In the genomic region with DNA sequence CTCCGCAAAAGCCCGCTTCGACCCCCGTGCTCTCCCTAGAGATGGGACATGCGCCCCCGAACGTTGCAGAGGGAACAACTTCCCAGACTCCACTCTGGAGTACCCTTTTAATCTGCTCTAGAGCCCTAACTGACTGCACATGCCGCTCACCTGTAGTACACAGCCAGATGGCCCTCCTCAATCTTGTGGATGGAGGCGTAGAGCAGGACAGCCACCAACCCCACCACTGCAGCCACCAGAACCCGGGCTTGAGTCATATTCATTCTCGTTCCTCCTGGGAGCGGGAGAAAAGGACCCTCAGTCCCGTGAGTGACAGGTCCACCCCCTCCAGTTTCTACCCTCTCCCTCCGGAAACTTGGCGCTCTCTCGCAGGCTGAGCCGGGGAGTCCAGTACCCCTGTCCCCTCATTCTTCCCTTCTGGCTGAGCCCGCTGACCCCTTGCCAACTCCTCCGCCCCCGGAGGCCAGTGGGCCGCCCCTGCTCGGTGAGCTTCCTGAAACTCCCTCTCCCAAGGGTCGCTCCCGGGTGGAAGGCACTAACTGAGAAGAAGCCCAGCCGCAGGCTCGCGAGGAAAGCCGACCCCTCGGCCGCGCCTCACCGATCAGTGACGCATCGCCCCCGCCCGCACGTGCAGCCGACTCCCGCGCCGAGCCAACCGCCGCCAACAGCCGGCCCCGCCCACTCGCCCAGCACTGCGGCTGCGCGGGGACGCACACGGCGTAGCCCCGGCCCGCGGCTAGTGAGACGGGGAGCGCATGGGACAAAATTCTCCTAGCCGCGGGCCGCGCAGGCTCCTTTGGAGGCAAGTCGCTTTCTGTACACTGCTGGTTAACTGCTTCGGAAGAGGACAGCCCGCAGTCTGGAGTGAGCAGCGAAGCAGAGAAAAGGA, we compare ENCODE assay signal across 8 cellular contexts. TPM values are rescaled to one million over a fixed set of nuclear protein-coding genes. Genes with fewer than 3 reads are reported as not detected.
DNase-seq lines count a peak whose midpoint lies in the region; FAIRE-seq and TF ChIP-seq lines count a peak whose summit lies in the region.

A gene (minus strand): TSS at position 666 of the 889 bp plus-strand sequence. CDS start 403 bp downstream, at position 263.

- TF ChIP-seq POLR2A in H1 (IDR thresholded peaks at IDR 0.05; ENCODE audit: control extremely low read depth in 1 of 2, low read depth in 2 of 2, low read length in 2 of 2): peak in 1 of 2 experiments; percentile 70; a peak in 2 of 3 replicates

- peaks cover 0 to 4% (median 0%) of the 10 kb centered on the region in 4 experiments; a peak in 2 of 7 replicates for H3K4me1 ChIP-seq in H1 (replicated peaks in 1 of 4; ENCODE audit: control insufficient read depth in 3 of 4, insufficient read depth in 4 of 4, low read length in 3 of 4)
- H3K4me1 ChIP-seq in mesendoderm (ENCODE audit: control insufficient read depth, low read depth, low read length): peaks cover 2% of the 10 kb centered on the region

- 2% methylated on average over 58 of the region's 65 CpGs; no CpG with 5 or more reads in 1 of the 2 experiments for WGBS in H1 (ENCODE audit: extremely low coverage in 1 of 2, insufficient coverage in 1 of 2, insufficient read length in 1 of 2, insufficient replicate concordance in 2 of 2, low coverage in 1 of 2, low lambda C conversion rate in 2 of 2, missing lambda C conversion rate in 1 of 2), 2 experiments
- WGBS in mesendoderm (ENCODE audit: extremely low coverage, insufficient coverage, low lambda C conversion rate): no CpG with 5 or more reads among the region's 65 CpGs

- H4K20me1 ChIP-seq in H1 (replicated peaks in 1 of 2; ENCODE audit: control insufficient read depth in 1 of 2, insufficient read depth in 2 of 2, low read length in 2 of 2): no peaks in the 10 kb centered on the region

- no peaks in the 10 kb centered on the region for H3K9me3 ChIP-seq in H1 (ENCODE audit: insufficient read depth in 2 of 2, low read depth in 1 of 2, low read length in 1 of 2)

- CTCF ChIA-PET in H1 (lab: Charles Lee; ENCODE audit: partially characterized antibody): interaction anchor here (0.6 to 1.4 kb wide), 2 partner anchors 272 to 338 kb away, joined by 3 read pairs; no protein-coding TSS in a partner anchor

- H3K79me2 ChIP-seq in H1 (ENCODE audit: control insufficient read depth in 1 of 2, insufficient read depth in 2 of 2, low read length in 2 of 2) (peaks cover 0 to 26% of the 10 kb centered on the region in 2 experiments; a peak in 2 of 4 replicates), mesendoderm (ENCODE audit: control insufficient read depth, insufficient read depth, low read length) (peaks cover 3% of the 10 kb centered on the region)

- TF ChIP-seq CTCF in GM20000 (IDR thresholded peaks at IDR 0.05; ENCODE audit: extremely low read depth, missing control alignments) (no peak), H1 (IDR thresholded peaks at IDR 0.05; ENCODE audit: control extremely low read depth in 1 of 3, insufficient read depth in 1 of 3, low read depth in 1 of 3, low read length in 3 of 3) (no peak)

- peaks cover 12% of the 10 kb centered on the region for H3K23me2 ChIP-seq in H1 (ENCODE audit: low read depth, low read length)

- H2BK120ac ChIP-seq in H1 (replicated peaks; ENCODE audit: low read depth, low read length) (peak within 1 kb of the TSS; percentile 73), mesendoderm (ENCODE audit: low read depth, low read length) (no peak within 1 kb of the TSS)

- H3K4me3 ChIP-seq in H1 (ENCODE audit: extremely low read depth in 1 of 4, insufficient read depth in 2 of 4, low read depth in 3 of 4, low read length in 4 of 4) (peak within 1 kb of the TSS; percentile 76 to 91 (median 88)), mesendoderm (ENCODE audit: low read length) (peak within 1 kb of the TSS; percentile 91)

- H4K5ac ChIP-seq in H1 (ENCODE audit: insufficient read length, low read depth, low read length) (peak within 1 kb of the TSS; percentile 97), mesendoderm (ENCODE audit: low read length) (peak within 1 kb of the TSS; percentile 92)

- 0 out of 2 replicates have a peak within 1 kb of the TSS, but pooled peaks have one; percentile 7 for H2BK12ac ChIP-seq in H1 (ENCODE audit: low read depth, low read length)

- H2AK5ac ChIP-seq in H1 (ENCODE audit: low read depth, low read length): no peak within 1 kb of the TSS
- no peak within 1 kb of the TSS for H2AK5ac ChIP-seq in mesendoderm (ENCODE audit: low read length)

- peak within 1 kb of the TSS; percentile 62 for H2BK5ac ChIP-seq in H1 (ENCODE audit: low read depth, low read length)
- peak within 1 kb of the TSS; percentile 73 for H2BK5ac ChIP-seq in mesendoderm (ENCODE audit: low read length)

- peak within 1 kb of the TSS; percentile 65 for H3K27ac ChIP-seq in H1 (ENCODE audit: low read depth, low read length)
- H3K27ac ChIP-seq in mesendoderm (ENCODE audit: low read depth, low read length): peak within 1 kb of the TSS; percentile 68

- peak within 1 kb of the TSS; percentile 51 for H3K56ac ChIP-seq in H1 (replicated peaks; ENCODE audit: insufficient read length, low read depth, low read length)
- peak within 1 kb of the TSS; percentile 97 for H3K56ac ChIP-seq in mesendoderm (ENCODE audit: low read length)

- H3K18ac ChIP-seq in H1 (ENCODE audit: extremely low read depth, low read length) (peak within 1 kb of the TSS; percentile 92), mesendoderm (ENCODE audit: low read length) (peak within 1 kb of the TSS; percentile 33)

- H2BK15ac ChIP-seq in H1 (ENCODE audit: low read length) (no peak within 1 kb of the TSS), mesendoderm (replicated peaks; ENCODE audit: low read depth) (no peak within 1 kb of the TSS)

- H3K9ac ChIP-seq in H1 (replicated peaks in 1 of 4; ENCODE audit: extremely low read depth in 1 of 4, low read depth in 3 of 4, low read length in 3 of 4): peak within 1 kb of the TSS; percentile 73 to 91 (median 82)
- peak within 1 kb of the TSS; percentile 97 for H3K9ac ChIP-seq in mesendoderm (ENCODE audit: low read length)

- TF ChIP-seq RAD21 in H1 (IDR thresholded peaks at IDR 0.05 in 1 of 2, conservative IDR thresholded peaks at IDR 0.05 in 1 of 2; ENCODE audit: low read depth in 2 of 2, low read length in 2 of 2): no peak

- no peak within 1 kb of the TSS for H2BK20ac ChIP-seq in H1 (ENCODE audit: low read length)

- H3K4me2 ChIP-seq in H1 (ENCODE audit: insufficient read depth in 1 of 2, low read depth in 2 of 2, low read length in 2 of 2) (peak within 1 kb of the TSS; percentile 86 to 90), mesendoderm (ENCODE audit: low read length) (peak within 1 kb of the TSS; percentile 96)

- peak within 1 kb of the TSS; percentile 46 for H3K4ac ChIP-seq in H1 (replicated peaks; ENCODE audit: insufficient read length, low read depth, low read length)
- H3K4ac ChIP-seq in mesendoderm (ENCODE audit: low read depth, low read length): no peak within 1 kb of the TSS

- DNase-seq in CMK (ENCODE audit: low read depth) (peak; percentile 85), GM20000 (ENCODE audit: low spot score) (peak; percentile 94), HT1080 (ENCODE audit: low read depth) (peak; percentile 91), NOMO-1 treated with dmso at 0.1 percent for 144 hours (lab: John Stamatoyannopoulos, UW; ENCODE audit: unreplicated experiment) (peak; percentile 92), H1 (ENCODE audit: low read depth in 1 of 2, low spot score in 2 of 2) (peak; percentile 59 to 96), mesendoderm (peak; percentile 96)
- peak; percentile 77 to 89 (median 85) for DNase-seq in activated CD8-positive, alpha-beta memory T cell treated with anti-CD3 and anti-CD28 coated beads for 48 hours (ENCODE audit: low read depth in 2 of 3, low spot score in 2 of 3)
- peak; percentile 89 for DNase-seq in stimulated activated CD8-positive, alpha-beta memory T cell treated with anti-CD3 and anti-CD28 coated beads, Interleukin-12 subunit alpha, Interleukin-12 subunit beta, amount 100 ng/mL, for 4 hours (ENCODE audit: low read depth)

- no peak for TF ChIP-seq EP300 in H1 (IDR thresholded peaks at IDR 0.05; ENCODE audit: borderline replicate concordance in 1 of 2, low read depth in 2 of 2, low read length in 2 of 2)

- H2AFZ ChIP-seq in H1 (ENCODE audit: low read length): peak within 1 kb of the TSS; percentile 91

- FAIRE-seq in H1 (lab: Jason Lieb, UNC): no peak

- no peak within 1 kb of the TSS for H3K14ac ChIP-seq in H1 (ENCODE audit: insufficient read length)

- POLR2A ChIA-PET in H1 (lab: Charles Lee; ENCODE audit: partially characterized antibody): interaction anchor here (0.6 to 1.6 kb wide), 7 partner anchors 9 to 272 kb away, joined by 3 to 4 read pairs (median 4); no protein-coding TSS in a partner anchor

- H3K36me3 ChIP-seq in H1 (ENCODE audit: control insufficient read depth in 2 of 4, insufficient read depth in 4 of 4, low read length in 3 of 4) (peaks cover 2 to 25% (median 10%) of the 10 kb centered on the region in 4 experiments; a peak in 6 of 8 replicates), mesendoderm (ENCODE audit: control insufficient read depth, insufficient read depth, low read length) (peaks cover 1% of the 10 kb centered on the region)

- H4K8ac ChIP-seq in H1 (ENCODE audit: extremely low read depth, insufficient read depth, low read length) (peak within 1 kb of the TSS; percentile 87), mesendoderm (ENCODE audit: low read depth, low read length) (no peak within 1 kb of the TSS)

- H3K23ac ChIP-seq in H1 (ENCODE audit: insufficient read length) (no peak within 1 kb of the TSS), mesendoderm (ENCODE audit: low read length) (peak within 1 kb of the TSS; percentile 56)

- no peaks in the 10 kb centered on the region for H3K27me3 ChIP-seq in H1 (replicated peaks in 1 of 4; ENCODE audit: control insufficient read depth in 3 of 4, extremely low read depth in 1 of 4, insufficient read depth in 3 of 4, low read length in 3 of 4)
- H3K27me3 ChIP-seq in mesendoderm (ENCODE audit: insufficient read depth, low read length, poor library complexity): no peaks in the 10 kb centered on the region

- peak within 1 kb of the TSS; percentile 72 for H4K91ac ChIP-seq in H1 (replicated peaks; ENCODE audit: insufficient read length, low read length)

- H3K79me1 ChIP-seq in H1 (ENCODE audit: low read depth, low read length) (no peaks in the 10 kb centered on the region), mesendoderm (ENCODE audit: low read length) (peaks cover 3% of the 10 kb centered on the region)

RNA-seq across cellular contexts. Expression of the gene that starts here (rescaled TPM):
- 56.7 and 75.2 TPM in 2 replicates for total RNA-seq in HT1080 (2014; rRNA removed; shearing (Covaris generic))
- polyA plus RNA-seq in HT1080 (2015; cell fraction: cytosol; rRNA removed): 75.8 and 89.4 TPM in 2 replicates
- polyA plus RNA-seq in HT1080 (2015; cell fraction: nucleus; rRNA removed): 70.8 and 72.5 TPM in 2 replicates
- total RNA-seq in H1 (2021; fragmentation: NEBNext Ultra II Directional; extraction: Animal tissue kit (Norgen Biotek cat#: 25700)): 32.0 and 32.2 TPM in 2 replicates
- polyA plus RNA-seq in H1 (2011; rRNA removed): 12.4 and 16.5 TPM in 2 replicates
- polyA plus RNA-seq in H1 (2011; cell fraction: cytosol; rRNA removed): 23.6 TPM
- 15.4 TPM for polyA plus RNA-seq in H1 (2011; cell fraction: nucleus; rRNA removed)
- 28.2 to 30.1 TPM (median 29.2 TPM) in 4 replicates for polyA plus RNA-seq in H1 (2012, experiment 1 of 2)
- polyA plus RNA-seq in H1 (2012, experiment 2 of 2): 9.4 TPM
- 46.4 TPM for polyA plus RNA-seq in H1 (2013, experiment 1 of 2)
- polyA plus RNA-seq in H1 (2013, experiment 2 of 2): 51.8 TPM
- polyA minus RNA-seq in H1 (2011; rRNA and poly(A)+ RNA removed): 25.8 and 39.1 TPM in 2 replicates
- polyA minus RNA-seq in H1 (2011; cell fraction: cytosol; rRNA and poly(A)+ RNA removed): 13.8 TPM
- polyA minus RNA-seq in H1 (2011; cell fraction: nucleus; rRNA and poly(A)+ RNA removed): 14.5 TPM
- 26.9 TPM for polyA plus RNA-seq in mesendoderm (2013, experiment 1 of 2)
- polyA plus RNA-seq in mesendoderm (2013, experiment 2 of 2): 25.3 TPM

Comparison
In these comparisons a context has a peak if more than half of its experiments do, and no peak if none do; other contexts are left out.
1. Peak in every context shown above with its lines: DNase-seq, H3K4me3 ChIP-seq and H3K27ac ChIP-seq.